ENCODE assay signal across 8 cellular contexts in the genomic region with DNA sequence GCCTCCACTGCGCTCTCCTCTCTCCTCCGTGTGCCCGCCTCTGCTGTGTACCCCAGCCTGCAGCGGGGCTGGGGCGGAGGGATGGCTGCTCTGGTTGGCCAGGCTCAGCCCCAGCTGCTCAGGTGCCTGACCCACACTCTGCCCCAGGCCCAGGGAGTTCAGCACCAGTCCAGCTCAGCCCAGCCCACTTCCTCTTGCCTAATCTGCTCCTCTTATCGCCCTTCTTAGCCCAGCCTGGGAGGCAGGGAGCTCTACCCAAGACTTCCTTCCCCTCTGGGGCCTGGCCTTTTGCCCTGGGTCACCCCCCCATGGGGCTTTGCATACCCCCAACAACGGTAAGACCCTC. TPM values are rescaled to one million over a fixed set of nuclear protein-coding genes. Genes with fewer than 3 reads are reported as not detected.
DNase-seq lines count a peak whose midpoint lies in the region; ATAC-seq and TF ChIP-seq lines count a peak whose summit lies in the region.

No MANE protein-coding gene starts in this region.

- DNase-seq in SIG-M5 treated with dmso at 0.1 percent for 504 hours (lab: John Stamatoyannopoulos, UW; ENCODE audit: unreplicated experiment) = peak; percentile 76
- DNase-seq in SIG-M5 (lab: John Stamatoyannopoulos, UW) = no peak
- peak; percentile 91 for DNase-seq in OCI-M1 (lab: John Stamatoyannopoulos, UW)
- no peak for DNase-seq in esophagus squamous epithelium (lab: John Stamatoyannopoulos, UW)
- DNase-seq in stimulated activated naive B cell treated with anti-CD40 and anti-IgM and Interleukin-4, amounts not matched to agents 10 μg/mL and 1 μg/mL and 100 μg/mL, for 72 hours = peak; percentile 7
- no peak for DNase-seq in hepatocyte (ENCODE audit: low spot score)
- DNase-seq in DMS79 (lab: John Stamatoyannopoulos, UW) = no peak
- DNase-seq in A673 (ENCODE audit: low spot score) = no peak

- no peaks in the 10 kb centered on the region for H3K27me3 Mint-ChIP-seq in stimulated activated naive B cell treated with anti-CD40 and anti-IgM and Interleukin-4, amounts not matched to agents 10 μg/mL and 1 μg/mL and 100 μg/mL, for 72 hours

- H3K9me3 Mint-ChIP-seq in stimulated activated naive B cell treated with anti-CD40 and anti-IgM and Interleukin-4, amounts not matched to agents 10 μg/mL and 1 μg/mL and 100 μg/mL, for 72 hours = no peaks in the 10 kb centered on the region

- peaks cover 23 to 45% of the 10 kb centered on the region in 2 donors for H3K4me1 Mint-ChIP-seq in stimulated activated naive B cell treated with anti-CD40 and anti-IgM and Interleukin-4, amounts not matched to agents 10 μg/mL and 1 μg/mL and 100 μg/mL, for 72 hours

- no peak for TF ChIP-seq POLR2A in esophagus squamous epithelium (IDR thresholded peaks at IDR 0.05)

- H3K9me2 ChIP-seq in hepatocyte (replicated peaks; ENCODE audit: insufficient read depth) = no peaks in the 10 kb centered on the region

- H3K9me3 ChIP-seq in esophagus squamous epithelium = no peaks in the 10 kb centered on the region
- H3K9me3 ChIP-seq in hepatocyte (ENCODE audit: low read depth) = no peaks in the 10 kb centered on the region
- H3K9me3 ChIP-seq in A673 (ENCODE audit: low read depth, low read length, poor library complexity, severe bottlenecking) = no peaks in the 10 kb centered on the region

- intact Hi-C loops in esophagus squamous epithelium (cut with DNase I) (no loop called here), A673 (cut with micrococcal nuclease; ENCODE audit: unreplicated experiment) (no loop called here)

- no peak overlapping the region for H2AFZ ChIP-seq in hepatocyte

- peak overlapping the region; percentile 99 for H3K27ac Mint-ChIP-seq in stimulated activated naive B cell treated with anti-CD40 and anti-IgM and Interleukin-4, amounts not matched to agents 10 μg/mL and 1 μg/mL and 100 μg/mL, for 72 hours

- peak; percentile 30 to 40 for ATAC-seq in stimulated activated naive B cell treated with anti-CD40 and anti-IgM and Interleukin-4, amounts not matched to agents 10 μg/mL and 1 μg/mL and 100 μg/mL, for 72 hours (replicated peaks)

- 58 to 76% methylated on average over 6 of the region's 7 CpGs for WGBS in esophagus squamous epithelium, 2 donors
- 56% methylated on average over 7 of the region's 7 CpGs for WGBS in hepatocyte (ENCODE audit: low lambda C conversion rate, missing lambda C conversion rate)

- H3K36me3 Mint-ChIP-seq in stimulated activated naive B cell treated with anti-CD40 and anti-IgM and Interleukin-4, amounts not matched to agents 10 μg/mL and 1 μg/mL and 100 μg/mL, for 72 hours = peaks cover 6% of the 10 kb centered on the region in 2 donors

- no TSS peak for BruUV-seq in A673 (replicated peaks; lab: Mats Ljungman, UMichigan)

- H3K4me3 Mint-ChIP-seq in stimulated activated naive B cell treated with anti-CD40 and anti-IgM and Interleukin-4, amounts not matched to agents 10 μg/mL and 1 μg/mL and 100 μg/mL, for 72 hours = peak overlapping the region; percentile 93 to 96

- H3K4me1 ChIP-seq in esophagus squamous epithelium (peaks cover 1 to 10% (median 3%) of the 10 kb centered on the region in 3 donors), hepatocyte (ENCODE audit: insufficient read depth) (peaks cover 13% of the 10 kb centered on the region), A673 (ENCODE audit: insufficient read depth, low read length, poor library complexity, severe bottlenecking) (peaks cover 6% of the 10 kb centered on the region)

- no peak overlapping the region for H3K4me2 ChIP-seq in hepatocyte

- no peak for TF ChIP-seq CTCF in esophagus squamous epithelium (IDR thresholded peaks at IDR 0.05)
- TF ChIP-seq CTCF in hepatocyte (IDR thresholded peaks at IDR 0.05; ENCODE audit: poor library complexity) = no peak
- no peak for TF ChIP-seq CTCF in A673 (conservative IDR thresholded peaks at IDR 0.05; ENCODE audit: low read depth, low read length)

- CTCF ChIA-PET in A673 (lab: Charles Lee) = no interaction called here

- peaks cover 0 to 63% (median 0%) of the 10 kb centered on the region in 4 donors for H3K27me3 ChIP-seq in esophagus squamous epithelium
- peaks cover 10% of the 10 kb centered on the region for H3K27me3 ChIP-seq in hepatocyte
- H3K27me3 ChIP-seq in A673 (replicated peaks; ENCODE audit: insufficient read depth, low read depth, low read length, poor library complexity) = no peaks in the 10 kb centered on the region

- H3K27ac ChIP-seq in esophagus squamous epithelium (peak overlapping the region in 3 of 4 donors; percentile 40 to 81 (median 68)), hepatocyte (no peak overlapping the region), A673 (ENCODE audit: low read depth, low read length, poor library complexity, severe bottlenecking) (no peak overlapping the region)

- POLR2A ChIA-PET in A673 (lab: Charles Lee; ENCODE audit: low non-redundant PET) = no interaction called here

- no peaks in the 10 kb centered on the region for H3K79me2 ChIP-seq in hepatocyte

- H4K20me1 ChIP-seq in hepatocyte (ENCODE audit: insufficient read depth, poor library complexity, severe bottlenecking) = no peaks in the 10 kb centered on the region

- no peaks in the 10 kb centered on the region for H3K36me3 ChIP-seq in esophagus squamous epithelium
- H3K36me3 ChIP-seq in hepatocyte (replicated peaks; ENCODE audit: insufficient read depth, low read depth) = no peaks in the 10 kb centered on the region
- no peaks in the 10 kb centered on the region for H3K36me3 ChIP-seq in A673 (ENCODE audit: insufficient read depth, low read length, poor library complexity, severe bottlenecking)

- H3K4me3 ChIP-seq in esophagus squamous epithelium (peak overlapping the region in 3 of 4 donors; percentile 21 to 57 (median 42)), hepatocyte (no peak overlapping the region), A673 (ENCODE audit: low read depth, low read length, poor library complexity, severe bottlenecking) (no peak overlapping the region)

RNA-seq across cellular contexts. Expression of gene PLCB2, which starts 1.1 kb away (rescaled TPM):
- total RNA-seq in esophagus squamous epithelium (10 to 100 TPM in 3 of 4 donors, 1 to 10 TPM in 1; 6.1 to 15.9 (median 10.4) TPM), hepatocyte (1.0 and 1.7 TPM in 2 replicates), A673 (2021) (5.6 and 6.6 TPM in 2 replicates)
- 4.4 and 4.9 TPM in 2 replicates for polyA plus RNA-seq in hepatocyte

RNA-seq across cellular contexts. Expression of gene INAFM2, which starts 14.7 kb away (rescaled TPM):
- total RNA-seq in esophagus squamous epithelium (10 to 100 TPM in 1 of 4 donors, 1 to 10 TPM in 3; 4.7 to 10.1 (median 8.1) TPM), hepatocyte (13.7 and 14.4 TPM in 2 replicates), A673 (2021) (14.5 and 15.6 TPM in 2 replicates)
- polyA plus RNA-seq in hepatocyte = 17.4 and 19.5 TPM in 2 replicates

RNA-seq across cellular contexts. Expression of gene ANKRD63, which starts 26.0 kb away (rescaled TPM):
- not detected for total RNA-seq in esophagus squamous epithelium
- 0.30 TPM in 1 of 2 replicates, not detected in the other for total RNA-seq in hepatocyte
- 0.47 and 1.2 TPM in 2 replicates for polyA plus RNA-seq in hepatocyte
- total RNA-seq in A673 (2021) = 2.5 TPM in 2 replicates

RNA-seq across cellular contexts. Expression of gene CCDC9B, which starts 31.9 kb away (rescaled TPM):
- total RNA-seq in esophagus squamous epithelium (10 to 100 TPM in 3 of 4 donors, 1 to 10 TPM in 1; 5.4 to 34.4 (median 15.0) TPM), hepatocyte (1.8 and 4.0 TPM in 2 replicates), A673 (2021) (8.6 and 8.9 TPM in 2 replicates)
- 5.3 and 7.6 TPM in 2 replicates for polyA plus RNA-seq in hepatocyte

RNA-seq across cellular contexts. Expression of gene PHGR1, which starts 42.0 kb away (rescaled TPM):
- total RNA-seq in esophagus squamous epithelium (not detected), hepatocyte (49.8 and 76.1 TPM in 2 replicates), A673 (2021) (not detected in 2 replicates)
- 207 and 222 TPM in 2 replicates for polyA plus RNA-seq in hepatocyte

Comparison
In these comparisons a context has a peak if more than half of its experiments do, and no peak if none do; other contexts are left out.
1. DNase-seq: peak in SIG-M5 treated with dmso at 0.1 percent for 504 hours (single experiment), OCI-M1 (single experiment) and stimulated activated naive B cell treated with anti-CD40 and anti-IgM and Interleukin-4, amounts not matched to agents 10 μg/mL and 1 μg/mL and 100 μg/mL, for 72 hours (single experiment); none in SIG-M5 (single experiment), esophagus squamous epithelium (single experiment), hepatocyte (single experiment), DMS79 (single experiment) and A673 (single experiment).
2. H3K27ac ChIP-seq: peak in esophagus squamous epithelium (3 of 4); none in hepatocyte (single experiment) and A673 (single experiment).
3. H3K4me3 ChIP-seq: peak in esophagus squamous epithelium (3 of 4); none in hepatocyte (single experiment) and A673 (single experiment).